ENCODE assay signal across 8 cellular contexts in genomic region chr2:96800762-96801463, GRCh38. TPM values are rescaled to one million over a fixed set of nuclear protein-coding genes. Genes with fewer than 3 reads are reported as not detected.
DNase-seq lines count a peak whose midpoint lies in the region; ATAC-seq, FAIRE-seq and TF ChIP-seq lines count a peak whose summit lies in the region.

No MANE protein-coding gene starts in this region.

- H3K4me3 ChIP-seq in A549 (no peak overlapping the region), epithelial cell of proximal tubule (ENCODE audit: low read depth, low read length) (no peak overlapping the region)

- H3K27ac ChIP-seq in A549: peak overlapping the region; percentile 23 to 69; a peak in 3 of 6 replicates

- peaks cover 7% of the 10 kb centered on the region; the same call in 1 of the 3 replicates for H3K4me1 ChIP-seq in A549

- peaks cover 0 to 4% of the 10 kb centered on the region in 2 donors for H3K4me1 Mint-ChIP-seq in natural killer cell

- ATAC-seq in A549: peak; percentile 93 to 98
- peak; percentile 76 for ATAC-seq in HG02938 (IDR thresholded peaks at IDR 0.05; ENCODE audit: unreplicated experiment)
- peak; percentile 87 to 96 (median 96) for ATAC-seq in natural killer cell

- in situ Hi-C loops in GM13976 (cut with MboI; ENCODE audit: low sequenced_read_pairs, unreplicated experiment): no loop called here

- DNase-seq in A549 (ENCODE audit: low read depth in 1 of 2, low spot score in 1 of 2) (peak; percentile 68 to 72), GM13976 (ENCODE audit: low spot score) (peak; percentile 91), NCI-H526 treated with DMSO at 0.1 percent for 48 hours (lab: John Stamatoyannopoulos, UW) (peak; percentile 7), activated T-cell treated with anti-CD3 and anti-CD28 coated beads for 1 hour (ENCODE audit: low read depth) (peak; percentile 54), epithelial cell of proximal tubule (ENCODE audit: low read depth) (no peak), natural killer cell (peak; percentile 61)
- peak; percentile 68 for DNase-seq in stimulated activated naive CD4-positive, alpha-beta T cell treated with Interleukin-2 at 50 U/mL for 16 hours (lab: John Stamatoyannopoulos, UW)

- TF ChIP-seq RAD21 in A549 (conservative IDR thresholded peaks at IDR 0.05 in 1 of 2, IDR thresholded peaks at IDR 0.05 in 1 of 2): peak; percentile 85 to 90

- TF ChIP-seq EP300 in A549 (IDR thresholded peaks at IDR 0.05): no peak

- TF ChIP-seq POLR2A in A549 (IDR thresholded peaks at IDR 0.05; ENCODE audit: low read length): no peak

- 39% methylated on average over 15 of the region's 17 CpGs for WGBS in A549 (ENCODE audit: missing lambda C conversion rate)

- no peaks in the 10 kb centered on the region for H3K9me3 Mint-ChIP-seq in natural killer cell

- H3K27me3 Mint-ChIP-seq in natural killer cell (ENCODE audit: low read depth in 2 of 2): no peaks in the 10 kb centered on the region

- POLR2A ChIA-PET in A549 (lab: Yijun Ruan, JAX): interaction anchor here (1.0 kb wide), 1 partner anchor 15 kb away, joined by 4 read pairs; the partner anchor contains the start of gene CNNM3

- H3K4me3 Mint-ChIP-seq in natural killer cell: no peak overlapping the region

- H3K4me2 ChIP-seq in A549: no peak overlapping the region

- FAIRE-seq in A549 (lab: Jason Lieb, UNC): no peak

- H3K9me3 ChIP-seq in A549: no peaks in the 10 kb centered on the region

- TF ChIP-seq CTCF in A549 (IDR thresholded peaks at IDR 0.05) (peak; percentile 83), GM13976 (IDR thresholded peaks at IDR 0.05; ENCODE audit: borderline replicate concordance, control extremely low read depth, extremely low read depth, insufficient read depth, missing control alignments) (peak; percentile 92), epithelial cell of proximal tubule (conservative IDR thresholded peaks at IDR 0.05; ENCODE audit: low read depth, low read length) (peak; percentile 87), natural killer cell (IDR thresholded peaks at IDR 0.05) (peak; percentile 68)

- H3K36me3 Mint-ChIP-seq in natural killer cell: no peaks in the 10 kb centered on the region

- no peak overlapping the region for H3K27ac Mint-ChIP-seq in natural killer cell

- CTCF ChIA-PET in A549 (lab: Yijun Ruan, JAX): interaction anchor here (0.7 to 6.0 kb wide), 37 partner anchors 9 to 808 kb away, joined by 3 to 81 read pairs (median 4); partner anchors contain the start of genes CNNM3 and CNNM4

- intact Hi-C loops in natural killer cell (cut with micrococcal nuclease): loop anchor here (5.0 kb wide), 1 partner anchor 39 kb away; the partner anchor contains the start of gene CNNM4

TF ChIP-seq in A549, 52 proteins besides CTCF, POLR2A, EP300 and RAD21:
- TF ChIP-seq MAX (IDR thresholded peaks at IDR 0.05) (peak; percentile 57; the same call in 1 of the 2 replicates), CBX2 (IDR thresholded peaks at IDR 0.05; ENCODE audit: borderline replicate concordance, low read depth) (no peak), SMC3 (IDR thresholded peaks at IDR 0.05) (peak; percentile 91), SREBF2 (IDR thresholded peaks at IDR 0.05) (0 out of 2 replicates have a peak, but pooled peaks have one; percentile 8)
TF ChIP-seq in A549: peak in this region for 3.

RNA-seq across cellular contexts. Expression of gene CNNM3, which starts 15.2 kb away (rescaled TPM):
- polyA plus RNA-seq in A549 (2011; rRNA removed) (11.8 and 13.6 TPM in 2 replicates), A549 (2017; fragmentation: RNase III; extraction: RNeasy Plus Mini Kit Qiagen cat#74134 plus additional on column Dnase treatment) (13.2 to 15.3 TPM (median 14.1 TPM) in 3 replicates)
- 21.7 and 24.2 TPM in 2 replicates for polyA plus RNA-seq in A549 (2012; cell fraction: cytosol; rRNA removed)
- polyA plus RNA-seq in A549 (2012; cell fraction: nucleus; rRNA removed): 36.8 and 49.9 TPM in 2 replicates
- polyA minus RNA-seq in A549 (2011; rRNA and poly(A)+ RNA removed): 27.2 and 43.9 TPM in 2 replicates
- total RNA-seq in epithelial cell of proximal tubule (8.2 and 10.6 TPM in 2 replicates), natural killer cell (10 to 100 TPM; 33.8 to 55.2 (median 45.6) TPM)

RNA-seq across cellular contexts. Expression of gene CNNM4, which starts 40.2 kb away (rescaled TPM):
- 11.2 and 15.0 TPM in 2 replicates for polyA plus RNA-seq in A549 (2011; rRNA removed)
- 9.5 and 13.5 TPM in 2 replicates for polyA plus RNA-seq in A549 (2012; cell fraction: cytosol; rRNA removed)
- 16.3 and 16.6 TPM in 2 replicates for polyA plus RNA-seq in A549 (2012; cell fraction: nucleus; rRNA removed)
- 8.5 to 8.8 TPM (median 8.8 TPM) in 3 replicates for polyA plus RNA-seq in A549 (2017; fragmentation: RNase III; extraction: RNeasy Plus Mini Kit Qiagen cat#74134 plus additional on column Dnase treatment)
- polyA minus RNA-seq in A549 (2011; rRNA and poly(A)+ RNA removed): 17.7 and 17.8 TPM in 2 replicates
- 5.7 and 9.0 TPM in 2 replicates for total RNA-seq in epithelial cell of proximal tubule
- 10 to 100 TPM in 2 of 3 donors, 1 to 10 TPM in 1; 9.9 to 12.1 (median 10.7) TPM for total RNA-seq in natural killer cell

RNA-seq across cellular contexts. Expression of gene ANKRD23, which starts 42.9 kb away (rescaled TPM):
- polyA plus RNA-seq in A549 (2011; rRNA removed) (1.6 and 1.9 TPM in 2 replicates), A549 (2017; fragmentation: RNase III; extraction: RNeasy Plus Mini Kit Qiagen cat#74134 plus additional on column Dnase treatment) (2.1 to 2.5 TPM (median 2.4 TPM) in 3 replicates)
- 2.4 and 3.1 TPM in 2 replicates for polyA plus RNA-seq in A549 (2012; cell fraction: cytosol; rRNA removed)
- polyA plus RNA-seq in A549 (2012; cell fraction: nucleus; rRNA removed): 23.4 and 25.4 TPM in 2 replicates
- 3.5 and 3.8 TPM in 2 replicates for polyA minus RNA-seq in A549 (2011; rRNA and poly(A)+ RNA removed)
- total RNA-seq in epithelial cell of proximal tubule (0.22 and 1.1 TPM in 2 replicates), natural killer cell (10 to 100 TPM in 2 of 3 donors, 1 to 10 TPM in 1; 8.3 to 11.2 (median 10.1) TPM)

RNA-seq across cellular contexts. Expression of gene ANKRD39, which starts 56.9 kb away (rescaled TPM):
- 6.3 and 6.4 TPM in 2 replicates for polyA plus RNA-seq in A549 (2011; rRNA removed)
- 20.8 and 24.3 TPM in 2 replicates for polyA plus RNA-seq in A549 (2012; cell fraction: cytosol; rRNA removed)
- 27.9 and 33.4 TPM in 2 replicates for polyA plus RNA-seq in A549 (2012; cell fraction: nucleus; rRNA removed)
- 16.4 to 16.5 TPM (median 16.5 TPM) in 3 replicates for polyA plus RNA-seq in A549 (2017; fragmentation: RNase III; extraction: RNeasy Plus Mini Kit Qiagen cat#74134 plus additional on column Dnase treatment)
- 4.3 and 6.2 TPM in 2 replicates for polyA minus RNA-seq in A549 (2011; rRNA and poly(A)+ RNA removed)
- total RNA-seq in epithelial cell of proximal tubule: 31.9 and 54.8 TPM in 2 replicates
- 10 to 100 TPM; 15.5 to 22.3 (median 21.6) TPM for total RNA-seq in natural killer cell
